ENCODE assay signal across 26 cellular contexts in the genomic region with DNA sequence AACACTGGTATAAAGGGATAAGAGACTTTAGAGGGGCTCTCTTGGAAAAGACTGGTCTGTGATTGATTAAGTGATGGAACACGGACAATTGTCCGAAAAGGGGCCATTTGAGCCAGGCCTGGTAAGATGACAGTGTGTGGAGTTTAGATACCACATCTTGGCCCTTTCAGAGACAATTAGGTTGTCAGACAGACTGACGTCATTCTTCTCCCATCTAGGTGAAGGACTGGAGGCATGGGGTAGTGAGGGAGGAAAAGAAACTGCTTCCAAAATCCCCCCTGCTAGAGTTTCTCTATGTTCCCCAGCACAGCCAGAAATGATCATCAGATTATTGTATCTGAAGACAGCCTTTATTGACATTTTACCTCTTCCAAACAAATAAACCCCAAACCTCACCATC.
DNase-seq lines count a peak whose midpoint lies in the region; TF ChIP-seq lines count a peak whose summit lies in the region.
"Had no signal": no experiment of that assay in that cellular context is flagged by ENCODE, and none has a peak within 500 bp of the region (broad histone marks: within the 10 kb centered on the region; RNA-seq: fewer than 3 reads in every experiment).

No MANE protein-coding gene starts in this region.

- H3K4me1 Mint-ChIP-seq in activated CD4-positive, alpha-beta T cell treated with anti-CD3 and anti-CD28 coated beads, Interleukin-2, amount 10 ng/mL, durations not matched to agents 24 days and 14 days, result no peaks in the 10 kb centered on the region
- H3K4me1 Mint-ChIP-seq: CD14-positive monocyte; CD4-positive, alpha-beta memory T cell; CD4-positive, CD25-positive, alpha-beta regulatory T cell; CD8-positive, alpha-beta memory T cell had no signal

- peak overlapping the region; percentile 35 for H3K56ac ChIP-seq in mesendoderm (ENCODE audit: low read length)

- H3K27me3 ChIP-seq in A673 (replicated peaks; ENCODE audit: insufficient read depth, low read depth, low read length, poor library complexity), result no peaks in the 10 kb centered on the region
- H3K27me3 ChIP-seq in mesendoderm (ENCODE audit: insufficient read depth, low read length, poor library complexity), result no peaks in the 10 kb centered on the region
- peaks cover 75% of the 10 kb centered on the region for H3K27me3 ChIP-seq in smooth muscle cell (ENCODE audit: low read depth)
- H3K27me3 ChIP-seq: BE2C, BLaER1 had no signal

- H4K5ac ChIP-seq in mesendoderm (ENCODE audit: low read length), result no peak overlapping the region

- H3K36me3 ChIP-seq in A673 (ENCODE audit: insufficient read depth, low read length, poor library complexity, severe bottlenecking) (no peaks in the 10 kb centered on the region), mesendoderm (ENCODE audit: control insufficient read depth, insufficient read depth, low read length) (no peaks in the 10 kb centered on the region), smooth muscle cell (ENCODE audit: low read depth) (no peaks in the 10 kb centered on the region)
- H3K36me3 ChIP-seq: BE2C, BLaER1 had no signal

- H2AFZ ChIP-seq in smooth muscle cell (ENCODE audit: low read depth), result no peak overlapping the region

- CTCF ChIA-PET in A673 (lab: Charles Lee), result interaction anchor here (1.4 kb wide), 1 partner anchor 26 kb away, joined by 4 read pairs; no protein-coding TSS in a partner anchor

- intact Hi-C loops in activated CD4-positive, alpha-beta T cell treated with anti-CD3 and anti-CD28 coated beads, Interleukin-2, amount 10 ng/mL, durations not matched to agents 24 days and 14 days (cut with micrococcal nuclease), result no loop called here
- intact Hi-C loops in A673 (cut with micrococcal nuclease; ENCODE audit: unreplicated experiment), result no loop called here

- peak overlapping the region; percentile 49 for H2BK120ac ChIP-seq in mesendoderm (ENCODE audit: low read depth, low read length)

- H3K9me3 ChIP-seq in A673 (ENCODE audit: low read depth, low read length, poor library complexity, severe bottlenecking) (no peaks in the 10 kb centered on the region), smooth muscle cell (replicated peaks; ENCODE audit: low read depth) (no peaks in the 10 kb centered on the region)
- H3K9me3 ChIP-seq: A549, BE2C, BLaER1 had no signal

- H3K4ac ChIP-seq in mesendoderm (ENCODE audit: low read depth, low read length), result peak overlapping the region; percentile 57

- no CpG with 5 or more reads among the region's 3 CpGs for WGBS in mesendoderm (ENCODE audit: extremely low coverage, insufficient coverage, low lambda C conversion rate)
- WGBS in smooth muscle cell (ENCODE audit: low lambda C conversion rate), result 41% methylated on average over 3 of the region's 3 CpGs

- H3K4me2 ChIP-seq in mesendoderm (ENCODE audit: low read length), result no peak overlapping the region
- H3K4me2 ChIP-seq in smooth muscle cell, result peak overlapping the region; percentile 28
- H3K4me2 ChIP-seq: A549, BLaER1 had no signal

- no peaks in the 10 kb centered on the region for H3K79me2 ChIP-seq in mesendoderm (ENCODE audit: control insufficient read depth, insufficient read depth, low read length)
- H3K79me2 ChIP-seq in smooth muscle cell (ENCODE audit: low read depth), result no peaks in the 10 kb centered on the region

- H3K27ac Mint-ChIP-seq in activated CD4-positive, alpha-beta T cell treated with anti-CD3 and anti-CD28 coated beads, Interleukin-2, amount 10 ng/mL, durations not matched to agents 24 days and 14 days, result no peak overlapping the region
- H3K27ac Mint-ChIP-seq: CD14-positive monocyte; CD4-positive, alpha-beta memory T cell; CD4-positive, CD25-positive, alpha-beta regulatory T cell; CD8-positive, alpha-beta memory T cell had no signal

- no peaks in the 10 kb centered on the region for H3K9me3 Mint-ChIP-seq in activated CD4-positive, alpha-beta T cell treated with anti-CD3 and anti-CD28 coated beads, Interleukin-2, amount 10 ng/mL, durations not matched to agents 24 days and 14 days

- H3K79me1 ChIP-seq in mesendoderm (ENCODE audit: low read length), result no peaks in the 10 kb centered on the region

- no peak overlapping the region for H3K23ac ChIP-seq in mesendoderm (ENCODE audit: low read length)

- peak; percentile 16 for DNase-seq in activated CD4-positive, alpha-beta T cell treated with anti-CD3 and anti-CD28 coated beads, Interleukin-2, amount 10 ng/mL, durations not matched to agents 24 days and 14 days
- DNase-seq in activated CD4-positive, alpha-beta T cell treated with anti-CD3 and anti-CD28 coated beads for 48 hours, result no peak
- peak; percentile 11 for DNase-seq in A673 (ENCODE audit: low spot score)
- no peak for DNase-seq in mesendoderm
- DNase-seq in smooth muscle cell (lab: John Stamatoyannopoulos, UW; ENCODE audit: unreplicated experiment), result no peak
- no peak for DNase-seq in stimulated activated CD4-positive, alpha-beta T cell treated with anti-CD3 and anti-CD28 coated beads, Interleukin-4, amount 100 ng/mL, for 1 hour
- no peak for DNase-seq in ecto neural progenitor cell (ENCODE audit: low spot score)
- DNase-seq: ACHN; BE2C; C1 segment of cervical spinal cord; CD4-positive, alpha-beta memory T cell; CD4-positive, CD25-positive, alpha-beta regulatory T cell; CD8-positive, alpha-beta memory T cell; COR-L47; DMS 273 treated with DMSO at 0.1 percent for 48 hours; DMS153; DMS53; DMS79; DND-41; EL; GDM1 had no signal

- peaks cover 22% of the 10 kb centered on the region for H3K4me1 ChIP-seq in A673 (ENCODE audit: insufficient read depth, low read length, poor library complexity, severe bottlenecking)
- peaks cover 9% of the 10 kb centered on the region for H3K4me1 ChIP-seq in mesendoderm (ENCODE audit: control insufficient read depth, low read depth, low read length)
- H3K4me1 ChIP-seq in smooth muscle cell (ENCODE audit: low read depth), result no peaks in the 10 kb centered on the region
- H3K4me1 ChIP-seq: A549, BE2C, BLaER1 had no signal

- POLR2A ChIA-PET in A673 (lab: Charles Lee; ENCODE audit: low non-redundant PET), result no interaction called here

- H2AK5ac ChIP-seq in mesendoderm (ENCODE audit: low read length), result peak overlapping the region; percentile 67

- no peaks in the 10 kb centered on the region for H4K20me1 ChIP-seq in smooth muscle cell (ENCODE audit: low read depth)
- H4K20me1 ChIP-seq: BLaER1 had no signal

- no peak overlapping the region for H2BK15ac ChIP-seq in mesendoderm (replicated peaks; ENCODE audit: low read depth)

- BruUV-seq in A673 (replicated peaks; lab: Mats Ljungman, UMichigan), result no TSS peak

- no peaks in the 10 kb centered on the region for H3F3A ChIP-seq in smooth muscle cell (ENCODE audit: low read depth)

- H3K4me3 Mint-ChIP-seq in activated CD4-positive, alpha-beta T cell treated with anti-CD3 and anti-CD28 coated beads, Interleukin-2, amount 10 ng/mL, durations not matched to agents 24 days and 14 days, result no peak overlapping the region
- H3K4me3 Mint-ChIP-seq: CD14-positive monocyte; CD4-positive, alpha-beta memory T cell; CD4-positive, CD25-positive, alpha-beta regulatory T cell; CD8-positive, alpha-beta memory T cell had no signal

- no peak for TF ChIP-seq CTCF in A673 (conservative IDR thresholded peaks at IDR 0.05; ENCODE audit: low read depth, low read length)
- no peak for TF ChIP-seq CTCF in smooth muscle cell (IDR thresholded peaks at IDR 0.05; ENCODE audit: borderline replicate concordance, insufficient read depth, poor library complexity, severe bottlenecking)

- H4K8ac ChIP-seq in mesendoderm (ENCODE audit: low read depth, low read length), result no peak overlapping the region

- H3K27ac ChIP-seq in A673 (ENCODE audit: low read depth, low read length, poor library complexity, severe bottlenecking) (peak overlapping the region; percentile 26), mesendoderm (ENCODE audit: low read depth, low read length) (peak overlapping the region; percentile 3), smooth muscle cell (ENCODE audit: low read depth) (no peak overlapping the region)
- H3K27ac ChIP-seq: 22Rv1, A549, BLaER1 had no signal

- H3K9ac ChIP-seq in mesendoderm (ENCODE audit: low read length), result no peak overlapping the region
- H3K9ac ChIP-seq in smooth muscle cell (ENCODE audit: low read depth), result no peak overlapping the region
- H3K9ac ChIP-seq: BLaER1 had no signal

- no peaks in the 10 kb centered on the region for H3K36me3 Mint-ChIP-seq in activated CD4-positive, alpha-beta T cell treated with anti-CD3 and anti-CD28 coated beads, Interleukin-2, amount 10 ng/mL, durations not matched to agents 24 days and 14 days (ENCODE audit: low read depth)
- H3K36me3 Mint-ChIP-seq: CD14-positive monocyte; CD4-positive, alpha-beta memory T cell; CD4-positive, CD25-positive, alpha-beta regulatory T cell; CD8-positive, alpha-beta memory T cell had no signal

- peak overlapping the region; percentile 56 for H3K18ac ChIP-seq in mesendoderm (ENCODE audit: low read length)

- peak overlapping the region; percentile 51 for H2BK5ac ChIP-seq in mesendoderm (ENCODE audit: low read length)

- H3K4me3 ChIP-seq in A673 (ENCODE audit: low read depth, low read length, poor library complexity, severe bottlenecking) (no peak overlapping the region), mesendoderm (ENCODE audit: low read length) (no peak overlapping the region), smooth muscle cell (no peak overlapping the region)
- H3K4me3 ChIP-seq: A549, BLaER1, GM12878 had no signal

- H3K27me3 Mint-ChIP-seq in activated CD4-positive, alpha-beta T cell treated with anti-CD3 and anti-CD28 coated beads, Interleukin-2, amount 10 ng/mL, durations not matched to agents 24 days and 14 days, result no peaks in the 10 kb centered on the region

Comparison
In these comparisons a context has a peak if more than half of its experiments do, and no peak if none do; other contexts are left out.
1. DNase-seq: peak in activated CD4-positive, alpha-beta T cell treated with anti-CD3 and anti-CD28 coated beads, Interleukin-2, amount 10 ng/mL, durations not matched to agents 24 days and 14 days (single experiment) and A673 (single experiment); none in activated CD4-positive, alpha-beta T cell treated with anti-CD3 and anti-CD28 coated beads for 48 hours (single experiment), mesendoderm (single experiment), smooth muscle cell (single experiment), stimulated activated CD4-positive, alpha-beta T cell treated with anti-CD3 and anti-CD28 coated beads, Interleukin-4, amount 100 ng/mL, for 1 hour (single experiment) and ecto neural progenitor cell (single experiment).